23 cellular contexts compared by ENCODE assay signal in genomic region chr10:15385552-15386455, GRCh38. TPM values are rescaled to one million over a fixed set of nuclear protein-coding genes. Genes with fewer than 3 reads are reported as not detected.
DNase-seq lines count a peak whose midpoint lies in the region; ATAC-seq and TF ChIP-seq lines count a peak whose summit lies in the region.
"Had no signal": no experiment of that assay in that cellular context is flagged by ENCODE, and none has a peak within 500 bp of the region (broad histone marks: within the 10 kb centered on the region; RNA-seq: fewer than 3 reads in every experiment).

No MANE protein-coding gene starts in this region.

- peaks cover 10% of the 10 kb centered on the region for H3K9me3 Mint-ChIP-seq in nephron progenitor cell
- no peaks in the 10 kb centered on the region for H3K9me3 Mint-ChIP-seq in activated naive CD8-positive, alpha-beta T cell treated with anti-CD3 and anti-CD28 coated beads, Interleukin-2, amount 50 U/mL, for 24 hours
- H3K9me3 Mint-ChIP-seq: activated CD4-positive, alpha-beta T cell treated with anti-CD3 and anti-CD28 coated beads, Interleukin-2, amount 10 ng/mL, durations not matched to agents 24 days and 14 days; activated naive CD8-positive, alpha-beta T cell treated with anti-CD3 and anti-CD28 coated beads, Interleukin-2, amount 10 ng/mL, durations not matched to agents 7 days and 5 days; activated T-helper 17 cell treated with anti-CD3 and anti-CD28 coated beads, Interleukin-2, amount 50 U/mL, for 72 hours; neural crest cell had no signal

- ATAC-seq in left ventricle myocardium superior (peak; percentile 39), GM19324 (IDR thresholded peaks at IDR 0.05; ENCODE audit: low FRiP score, unreplicated experiment) (no peak)
- no peak for ATAC-seq in activated naive CD8-positive, alpha-beta T cell treated with anti-CD3 and anti-CD28 coated beads, Interleukin-2, amount 50 U/mL, for 24 hours
- ATAC-seq: A549; activated CD8-positive, alpha-beta memory T cell treated with anti-CD3 and anti-CD28 coated beads, Interleukin-2, amount 10 ng/mL, durations not matched to agents 7 days and 5 days; activated T-helper 17 cell treated with anti-CD3 and anti-CD28 coated beads, Interleukin-2, amount 50 U/mL, for 72 hours; body of pancreas had no signal

- peaks cover 31% of the 10 kb centered on the region for H3K4me1 Mint-ChIP-seq in nephron progenitor cell
- no peaks in the 10 kb centered on the region for H3K4me1 Mint-ChIP-seq in activated naive CD8-positive, alpha-beta T cell treated with anti-CD3 and anti-CD28 coated beads, Interleukin-2, amount 50 U/mL, for 24 hours
- H3K4me1 Mint-ChIP-seq: activated CD4-positive, alpha-beta T cell treated with anti-CD3 and anti-CD28 coated beads, Interleukin-2, amount 10 ng/mL, durations not matched to agents 24 days and 14 days; activated CD8-positive, alpha-beta memory T cell treated with anti-CD3 and anti-CD28 coated beads, Interleukin-2, amount 10 ng/mL, durations not matched to agents 7 days and 5 days; activated naive CD8-positive, alpha-beta T cell treated with anti-CD3 and anti-CD28 coated beads, Interleukin-2, amount 10 ng/mL, durations not matched to agents 7 days and 5 days; activated T-helper 17 cell treated with anti-CD3 and anti-CD28 coated beads, Interleukin-2, amount 50 U/mL, for 72 hours; neural crest cell had no signal

- H3K36me3 Mint-ChIP-seq in nephron progenitor cell (ENCODE audit: low read depth): no peaks in the 10 kb centered on the region
- no peaks in the 10 kb centered on the region for H3K36me3 Mint-ChIP-seq in activated naive CD8-positive, alpha-beta T cell treated with anti-CD3 and anti-CD28 coated beads, Interleukin-2, amount 50 U/mL, for 24 hours (ENCODE audit: low read depth)
- H3K36me3 Mint-ChIP-seq: activated CD8-positive, alpha-beta memory T cell treated with anti-CD3 and anti-CD28 coated beads, Interleukin-2, amount 10 ng/mL, durations not matched to agents 7 days and 5 days; activated naive CD8-positive, alpha-beta T cell treated with anti-CD3 and anti-CD28 coated beads, Interleukin-2, amount 10 ng/mL, durations not matched to agents 7 days and 5 days had no signal

- peak overlapping the region; percentile 5 for H3K4me3 Mint-ChIP-seq in nephron progenitor cell
- no peak overlapping the region for H3K4me3 Mint-ChIP-seq in activated naive CD8-positive, alpha-beta T cell treated with anti-CD3 and anti-CD28 coated beads, Interleukin-2, amount 50 U/mL, for 24 hours
- H3K4me3 Mint-ChIP-seq: activated CD4-positive, alpha-beta T cell treated with anti-CD3 and anti-CD28 coated beads, Interleukin-2, amount 10 ng/mL, durations not matched to agents 24 days and 14 days; activated CD8-positive, alpha-beta memory T cell treated with anti-CD3 and anti-CD28 coated beads, Interleukin-2, amount 10 ng/mL, durations not matched to agents 7 days and 5 days; activated naive CD8-positive, alpha-beta T cell treated with anti-CD3 and anti-CD28 coated beads, Interleukin-2, amount 10 ng/mL, durations not matched to agents 7 days and 5 days; activated T-helper 17 cell treated with anti-CD3 and anti-CD28 coated beads, Interleukin-2, amount 50 U/mL, for 72 hours; HFFc6; neural crest cell had no signal

- H3K27me3 Mint-ChIP-seq in nephron progenitor cell (ENCODE audit: low read depth, poor library complexity): peaks cover 8% of the 10 kb centered on the region
- peaks cover 36% of the 10 kb centered on the region for H3K27me3 Mint-ChIP-seq in activated naive CD8-positive, alpha-beta T cell treated with anti-CD3 and anti-CD28 coated beads, Interleukin-2, amount 50 U/mL, for 24 hours

- DNase-seq in left ventricle myocardium superior (no peak), cardiac septum (ENCODE audit: low spot score) (no peak), glomerular endothelial cell (ENCODE audit: extremely low read depth, low read depth, low spot score) (peak; percentile 75), nephron progenitor cell (no peak), middle frontal gyrus (ENCODE audit: extremely low spot score, low spot score) (no peak), NCI-H1436 treated with DMSO at 0.1 percent for 48 hours (lab: John Stamatoyannopoulos, UW) (no peak)
- no peak for DNase-seq in activated naive CD8-positive, alpha-beta T cell treated with anti-CD3 and anti-CD28 coated beads, Interleukin-2, amount 50 U/mL, for 24 hours
- DNase-seq: activated CD4-positive, alpha-beta T cell treated with anti-CD3 and anti-CD28 coated beads, Interleukin-2, amount 10 ng/mL, durations not matched to agents 24 days and 14 days; activated CD8-positive, alpha-beta memory T cell treated with anti-CD3 and anti-CD28 coated beads, Interleukin-2, amount 10 ng/mL, durations not matched to agents 7 days and 5 days; activated naive CD8-positive, alpha-beta T cell treated with anti-CD3 and anti-CD28 coated beads, Interleukin-2, amount 10 ng/mL, durations not matched to agents 7 days and 5 days; body of pancreas; C1 segment of cervical spinal cord; HFFc6; midbrain; NCI-H1105 treated with DMSO at 0.1 percent for 48 hours; NCI-H2107; NCI-H69; stimulated activated CD4-positive, alpha-beta T cell treated with anti-CD3 and anti-CD28 coated beads, Interleukin-12 subunit alpha, Interleukin-12 subunit beta, amount 100 ng/mL, for 4 hours had no signal

- H3K27ac Mint-ChIP-seq in nephron progenitor cell: peak overlapping the region; percentile 76
- H3K27ac Mint-ChIP-seq in activated naive CD8-positive, alpha-beta T cell treated with anti-CD3 and anti-CD28 coated beads, Interleukin-2, amount 50 U/mL, for 24 hours: no peak overlapping the region
- H3K27ac Mint-ChIP-seq: activated CD4-positive, alpha-beta T cell treated with anti-CD3 and anti-CD28 coated beads, Interleukin-2, amount 10 ng/mL, durations not matched to agents 24 days and 14 days; activated CD8-positive, alpha-beta memory T cell treated with anti-CD3 and anti-CD28 coated beads, Interleukin-2, amount 10 ng/mL, durations not matched to agents 7 days and 5 days; activated naive CD8-positive, alpha-beta T cell treated with anti-CD3 and anti-CD28 coated beads, Interleukin-2, amount 10 ng/mL, durations not matched to agents 7 days and 5 days; activated T-helper 17 cell treated with anti-CD3 and anti-CD28 coated beads, Interleukin-2, amount 50 U/mL, for 72 hours; HFFc6 had no signal

- intact Hi-C loops in left ventricle myocardium superior (cut with micrococcal nuclease): no loop called here
- intact Hi-C loops in cardiac septum (cut with DNase I): no loop called here

- no peak for TF ChIP-seq CTCF in nephron progenitor cell (IDR thresholded peaks at IDR 0.05)

RNA-seq across cellular contexts. Expression of gene FAM171A1, which starts 14.7 kb away (rescaled TPM):
- 11.6 TPM for total RNA-seq in left ventricle myocardium superior
- 8.3 TPM for total RNA-seq in cardiac septum
- 97.8 and 98.1 TPM in 2 replicates for total RNA-seq in glomerular endothelial cell
- total RNA-seq: OCI-LY7 had no signal
